8 cellular contexts compared by ENCODE assay signal in the genomic region with DNA sequence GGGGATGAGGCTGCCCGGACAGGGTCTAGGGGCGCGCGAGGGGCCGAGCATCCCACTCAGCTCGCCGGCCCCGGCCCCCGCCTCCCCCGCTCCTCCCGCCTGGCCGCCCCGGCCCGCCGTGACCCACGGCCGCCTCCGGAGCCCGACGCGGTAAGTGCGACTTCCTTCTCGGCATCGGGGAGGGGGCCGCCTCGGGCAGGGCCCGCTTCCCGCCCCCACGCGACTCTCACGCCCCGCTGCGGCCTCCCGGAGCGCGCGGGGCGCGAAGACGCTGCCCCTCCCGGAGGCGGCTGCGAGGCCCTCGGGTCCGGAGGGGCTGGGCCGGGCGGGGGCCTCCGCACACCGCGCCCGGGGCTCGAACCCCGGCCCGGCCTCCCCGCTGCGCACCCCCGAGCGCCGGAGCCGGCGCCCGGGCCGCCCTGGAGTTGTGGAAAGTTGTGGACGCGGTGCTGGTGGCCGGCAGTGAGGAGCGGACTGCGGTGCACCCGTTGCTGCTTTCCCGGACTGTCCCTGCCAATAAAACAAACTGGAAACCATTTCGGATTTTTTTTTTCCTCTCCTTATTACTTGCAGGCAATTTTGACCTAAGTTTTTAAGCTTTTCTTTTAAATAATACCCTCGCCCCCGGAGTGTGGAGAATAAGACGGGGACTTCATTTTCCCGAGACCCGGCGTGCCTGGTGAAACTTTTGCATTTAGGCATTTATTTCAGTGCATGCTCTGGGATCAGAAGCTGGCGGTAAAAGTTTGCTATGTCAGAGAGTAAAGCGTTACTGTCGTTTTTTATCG. TPM values are rescaled to one million over a fixed set of nuclear protein-coding genes. Genes with fewer than 3 reads are reported as not detected.
DNase-seq lines count a peak whose midpoint lies in the region; ATAC-seq and TF ChIP-seq lines count a peak whose summit lies in the region.

No MANE protein-coding gene starts in this region.

- no peaks in the 10 kb centered on the region for H3K9me3 ChIP-seq in A673 (ENCODE audit: low read depth, low read length, poor library complexity, severe bottlenecking)

- H3K27ac ChIP-seq in A673 (ENCODE audit: low read depth, low read length, poor library complexity, severe bottlenecking) (no peak overlapping the region), VCaP (peak overlapping the region; percentile 89)

- H3K9me3 Mint-ChIP-seq in endothelial cell (ENCODE audit: unreplicated experiment), result no peaks in the 10 kb centered on the region
- no peaks in the 10 kb centered on the region for H3K9me3 Mint-ChIP-seq in type B pancreatic cell

- peaks cover 11% of the 10 kb centered on the region for H3K27me3 Mint-ChIP-seq in endothelial cell (ENCODE audit: unreplicated experiment)
- no peaks in the 10 kb centered on the region for H3K27me3 Mint-ChIP-seq in type B pancreatic cell

- CTCF ChIA-PET in A673 (lab: Charles Lee), result no interaction called here

- BruUV-seq in A673 (replicated peaks; lab: Mats Ljungman, UMichigan), result no TSS peak

- peaks cover 13% of the 10 kb centered on the region for H3K4me1 ChIP-seq in A673 (ENCODE audit: insufficient read depth, low read length, poor library complexity, severe bottlenecking)

- peaks cover 37% of the 10 kb centered on the region for H3K4me1 Mint-ChIP-seq in endothelial cell (ENCODE audit: unreplicated experiment)
- H3K4me1 Mint-ChIP-seq in type B pancreatic cell (ENCODE audit: unreplicated experiment), result peaks cover 32% of the 10 kb centered on the region

- intact Hi-C loops in A673 (cut with micrococcal nuclease; ENCODE audit: unreplicated experiment), result no loop called here

- H3K36me3 ChIP-seq in A673 (ENCODE audit: insufficient read depth, low read length, poor library complexity, severe bottlenecking), result no peaks in the 10 kb centered on the region

- POLR2A ChIA-PET in A673 (lab: Charles Lee; ENCODE audit: low non-redundant PET), result no interaction called here

- no peaks in the 10 kb centered on the region for H3K27me3 ChIP-seq in A673 (replicated peaks; ENCODE audit: insufficient read depth, low read depth, low read length, poor library complexity)

- DNase-seq in A673 (ENCODE audit: low spot score) (no peak), endothelial cell (ENCODE audit: low spot score) (peak; percentile 55), midbrain (lab: John Stamatoyannopoulos, UW) (peak; percentile 44), type B pancreatic cell (ENCODE audit: extremely low spot score, unreplicated experiment) (no peak)

- TF ChIP-seq POLR2A in GM18505 (IDR thresholded peaks at IDR 0.05; ENCODE audit: borderline replicate concordance, extremely low read depth, insufficient read depth, insufficient read length), result peak; percentile 11

- H3K4me3 Mint-ChIP-seq in endothelial cell (ENCODE audit: unreplicated experiment) (peak overlapping the region; percentile 98), type B pancreatic cell (peak overlapping the region; percentile 95)

- H3K36me3 Mint-ChIP-seq in endothelial cell (ENCODE audit: low read depth, unreplicated experiment) (peaks cover 3% of the 10 kb centered on the region), type B pancreatic cell (peaks cover 4% of the 10 kb centered on the region)

- peak overlapping the region; percentile 70 for H3K4me3 ChIP-seq in A673 (ENCODE audit: low read depth, low read length, poor library complexity, severe bottlenecking)

- no peak for ATAC-seq in GM18505 (IDR thresholded peaks at IDR 0.05; ENCODE audit: unreplicated experiment)
- ATAC-seq in HG03175 (IDR thresholded peaks at IDR 0.05; ENCODE audit: unreplicated experiment), result peak; percentile 31
- no peak for ATAC-seq in GM19035 (IDR thresholded peaks at IDR 0.05; ENCODE audit: unreplicated experiment)

- H3K27ac Mint-ChIP-seq in endothelial cell (ENCODE audit: unreplicated experiment) (peak overlapping the region; percentile 85), type B pancreatic cell (peak overlapping the region; percentile 89)

- no peak for TF ChIP-seq CTCF in A673 (conservative IDR thresholded peaks at IDR 0.05; ENCODE audit: low read depth, low read length)
- TF ChIP-seq CTCF in VCaP (conservative IDR thresholded peaks at IDR 0.05), result 0 out of 2 replicates have a peak, but pooled peaks have one; percentile 0
- no peak for TF ChIP-seq CTCF in endothelial cell (IDR thresholded peaks at IDR 0.05; ENCODE audit: unreplicated experiment)
- TF ChIP-seq CTCF in type B pancreatic cell (conservative IDR thresholded peaks at IDR 0.05), result no peak

RNA-seq across cellular contexts. Expression of a gene that starts 12.9 kb away (rescaled TPM):
- total RNA-seq in A673 (2021), result not detected in 2 replicates
- not detected for total RNA-seq in endothelial cell (ENCODE audit: unreplicated experiment)
- total RNA-seq in type B pancreatic cell (ENCODE audit: low replicate concordance), result not detected in 2 replicates

RNA-seq across cellular contexts. Expression of a gene that starts 16.9 kb away (rescaled TPM):
- total RNA-seq in A673 (2021) (21.6 and 29.3 TPM in 2 replicates), endothelial cell (ENCODE audit: unreplicated experiment) (46.0 TPM), type B pancreatic cell (ENCODE audit: low replicate concordance) (15.7 and 27.3 TPM in 2 replicates)

Comparison
In these comparisons a context has a peak if more than half of its experiments do, and no peak if none do; other contexts are left out.
1. DNase-seq: peak in endothelial cell (single experiment) and midbrain (single experiment); none in A673 (single experiment) and type B pancreatic cell (single experiment).